ENCODE assay signal across 7 cellular contexts in the genomic region with DNA sequence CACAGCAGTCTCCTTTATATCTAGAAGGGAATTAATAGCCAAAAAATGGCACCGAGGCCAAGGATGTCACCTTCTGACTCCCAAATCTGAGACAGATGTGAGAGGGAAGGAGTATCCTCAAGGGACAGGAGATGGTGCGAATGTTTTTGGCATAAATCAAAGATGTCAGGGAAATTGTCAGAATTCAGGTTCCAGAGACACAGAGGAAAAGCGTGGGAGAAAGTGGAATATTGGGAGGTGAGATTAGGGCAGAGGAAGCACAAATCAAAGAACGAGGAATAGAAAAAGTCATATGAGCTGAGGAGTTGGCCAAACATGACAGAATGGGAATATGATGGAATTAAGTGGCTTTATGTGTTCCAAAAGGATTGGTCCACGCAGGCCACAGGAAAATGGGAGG. TPM values are rescaled to one million over a fixed set of nuclear protein-coding genes. Genes with fewer than 3 reads are reported as not detected.
"Had no signal": no experiment of that assay in that cellular context is flagged by ENCODE, and none has a peak within 500 bp of the region (broad histone marks: within the 10 kb centered on the region; RNA-seq: fewer than 3 reads in every experiment).

No MANE protein-coding gene starts in this region.

- H3K4me3 ChIP-seq: GM23248 had no signal

- DNase-seq: GOT3, H9, KBM-7 had no signal

- H3K27ac ChIP-seq: GM23248 had no signal

- H3K9ac ChIP-seq: GM23248 had no signal

- FAIRE-seq: HTR-8/SVneo had no signal

- H2AFZ ChIP-seq: GM23248 had no signal

RNA-seq across cellular contexts. Expression of a gene that starts 6.2 kb away (rescaled TPM):
- total RNA-seq: GM23248, H9 had no signal
- polyA plus RNA-seq: GM23248 had no signal

RNA-seq across cellular contexts. Expression of a gene that starts 30.1 kb away (rescaled TPM):
- total RNA-seq: GM23248, H9, HT-29, IMR-90 had no signal
- polyA plus RNA-seq: GM23248, IMR-90 had no signal

RNA-seq across cellular contexts. Expression of a gene that starts 46.9 kb away (rescaled TPM):
- total RNA-seq: GM23248, H9, HT-29, IMR-90 had no signal
- polyA plus RNA-seq: GM23248, IMR-90 had no signal
